8 cellular contexts compared by ENCODE assay signal in genomic region chr21:33894736-33895288, GRCh38. TPM values are rescaled to one million over a fixed set of nuclear protein-coding genes. Genes with fewer than 3 reads are reported as not detected.
DNase-seq lines count a peak whose midpoint lies in the region; ATAC-seq and TF ChIP-seq lines count a peak whose summit lies in the region.

No MANE protein-coding gene starts in this region.

- H3K27me3 Mint-ChIP-seq in Caco-2 (ENCODE audit: insufficient read depth, unreplicated experiment) = no peaks in the 10 kb centered on the region
- peaks cover 9 to 13% of the 10 kb centered on the region in 2 donors for H3K27me3 Mint-ChIP-seq in natural killer cell treated with Interleukin-12 subunit alpha and Interleukin-12 subunit beta and Interleukin-15 and Interleukin-18, amount 100 ng/mL, for 72 hours

- H2AFZ ChIP-seq in PC-9 = no peak overlapping the region

- no peak overlapping the region for H3K27ac ChIP-seq in HUES6 (ENCODE audit: low read depth, low read length)
- H3K27ac ChIP-seq in PC-9 = no peak overlapping the region

- no peaks in the 10 kb centered on the region for H3K9me2 ChIP-seq in PC-9 (ENCODE audit: insufficient read depth)

- BruUV-seq in Caco-2 (replicated peaks; lab: Mats Ljungman, UMichigan) (no TSS peak), PC-9 (replicated peaks; lab: Mats Ljungman, UMichigan) (no TSS peak)

- H3K4me1 ChIP-seq in Caco-2 (no peaks in the 10 kb centered on the region), HUES6 (ENCODE audit: control insufficient read depth, insufficient read depth, low read length) (peaks cover 17% of the 10 kb centered on the region), PC-9 (replicated peaks; ENCODE audit: insufficient read depth) (0 out of 2 replicates have a peak, but pooled peaks cover 7% of the 10 kb centered on the region)

- CTCF ChIA-PET in Caco-2 (lab: Charles Lee) (interaction anchor here (0.6 to 0.9 kb wide), 6 partner anchors 66 to 439 kb away, joined by 3 to 6 read pairs (median 3); no protein-coding TSS in a partner anchor), PC-9 (lab: Charles Lee) (interaction anchor here (0.6 kb wide), 1 partner anchor 209 kb away, joined by 5 read pairs; no protein-coding TSS in a partner anchor)

- H3K4me2 ChIP-seq in PC-9 = peak overlapping the region; percentile 74

- peaks cover 9% of the 10 kb centered on the region for H3K36me3 Mint-ChIP-seq in Caco-2 (ENCODE audit: insufficient read depth, unreplicated experiment)
- no peaks in the 10 kb centered on the region for H3K36me3 Mint-ChIP-seq in natural killer cell treated with Interleukin-12 subunit alpha and Interleukin-12 subunit beta and Interleukin-15 and Interleukin-18, amount 100 ng/mL, for 72 hours
- H3K36me3 Mint-ChIP-seq in stimulated activated effector memory CD8-positive, alpha-beta T cell treated with anti-CD3 and anti-CD28 coated beads, Interleukin-12 subunit alpha, Interleukin-12 subunit beta, amount 100 ng/mL, for 72 hours = no peaks in the 10 kb centered on the region

- H3K27me3 ChIP-seq in Caco-2 (replicated peaks; ENCODE audit: control insufficient read depth, insufficient read depth, low read length) (no peaks in the 10 kb centered on the region), HUES6 (ENCODE audit: control insufficient read depth, insufficient read depth, low read length) (no peaks in the 10 kb centered on the region), PC-9 (ENCODE audit: insufficient read depth, low read depth) (no peaks in the 10 kb centered on the region)

- peak; percentile 83 to 87 for DNase-seq in Caco-2
- peak in 1 of 2 experiments; percentile 66 for DNase-seq in PC-9
- DNase-seq in activated T-cell treated with anti-CD3 and anti-CD28 coated beads, Interleukin-2, amount 50 U/mL, for 48 hours = peak; percentile 74 to 80
- DNase-seq in fibroblast of peridontal ligament (ENCODE audit: extremely low read depth) = peak; percentile 88
- DNase-seq in natural killer cell treated with Interleukin-12 subunit alpha and Interleukin-12 subunit beta and Interleukin-15 and Interleukin-18, amount 100 ng/mL, for 72 hours (ENCODE audit: low spot score) = no peak
- DNase-seq in stimulated activated effector memory CD8-positive, alpha-beta T cell treated with anti-CD3 and anti-CD28 coated beads, Interleukin-12 subunit alpha, Interleukin-12 subunit beta, amount 100 ng/mL, for 72 hours (ENCODE audit: low spot score in 2 of 2) = peak in 1 of 2 donors; percentile 57

- intact Hi-C loops in Caco-2 (cut with micrococcal nuclease; ENCODE audit: unreplicated experiment) = loop anchor here (2.0 to 5.0 kb wide), 2 partner anchors 73 to 290 kb away; no protein-coding TSS in a partner anchor
- intact Hi-C loops in PC-9 (cut with micrococcal nuclease; ENCODE audit: unreplicated experiment) = loop anchor here (5.0 to 10.0 kb wide), 3 partner anchors 250 to 1060 kb away; partner anchors contain the start of genes CRYZL1 and ITSN1

- no peaks in the 10 kb centered on the region for H3K9me3 Mint-ChIP-seq in Caco-2 (ENCODE audit: unreplicated experiment)
- H3K9me3 Mint-ChIP-seq in natural killer cell treated with Interleukin-12 subunit alpha and Interleukin-12 subunit beta and Interleukin-15 and Interleukin-18, amount 100 ng/mL, for 72 hours = no peaks in the 10 kb centered on the region
- no peaks in the 10 kb centered on the region for H3K9me3 Mint-ChIP-seq in stimulated activated effector memory CD8-positive, alpha-beta T cell treated with anti-CD3 and anti-CD28 coated beads, Interleukin-12 subunit alpha, Interleukin-12 subunit beta, amount 100 ng/mL, for 72 hours

- 0 out of 2 replicates have a peak, but pooled peaks cover 4% of the 10 kb centered on the region for H3F3A ChIP-seq in PC-9 (ENCODE audit: insufficient read depth, low read depth)

- H3K4me3 ChIP-seq in Caco-2 (ENCODE audit: low read depth, low read length) (no peak overlapping the region), HUES6 (ENCODE audit: low read depth, low read length) (peak overlapping the region; percentile 47), PC-9 (no peak overlapping the region)

- H3K79me2 ChIP-seq in PC-9 (ENCODE audit: low read depth) = no peaks in the 10 kb centered on the region

- peaks cover 11% of the 10 kb centered on the region for H3K4me1 Mint-ChIP-seq in Caco-2 (ENCODE audit: low read depth, unreplicated experiment)
- peaks cover 11 to 12% of the 10 kb centered on the region in 2 donors for H3K4me1 Mint-ChIP-seq in natural killer cell treated with Interleukin-12 subunit alpha and Interleukin-12 subunit beta and Interleukin-15 and Interleukin-18, amount 100 ng/mL, for 72 hours (ENCODE audit: low read depth in 2 of 2)
- H3K4me1 Mint-ChIP-seq in stimulated activated effector memory CD8-positive, alpha-beta T cell treated with anti-CD3 and anti-CD28 coated beads, Interleukin-12 subunit alpha, Interleukin-12 subunit beta, amount 100 ng/mL, for 72 hours = peaks cover 10% of the 10 kb centered on the region

- peak overlapping the region; percentile 36 for H3K9ac ChIP-seq in HUES6 (ENCODE audit: low read length)

- H3K9me3 ChIP-seq in Caco-2 (no peaks in the 10 kb centered on the region), HUES6 (ENCODE audit: control insufficient read depth, insufficient read depth, low read depth, low read length) (no peaks in the 10 kb centered on the region), PC-9 (ENCODE audit: insufficient read depth, low read depth) (no peaks in the 10 kb centered on the region)

- H3K36me3 ChIP-seq in Caco-2 (ENCODE audit: control insufficient read depth, insufficient read depth, low read length) (no peaks in the 10 kb centered on the region), HUES6 (ENCODE audit: control insufficient read depth, insufficient read depth, low read length) (no peaks in the 10 kb centered on the region), PC-9 (ENCODE audit: low read depth) (no peaks in the 10 kb centered on the region)

- peak overlapping the region; percentile 58 for H3K27ac Mint-ChIP-seq in Caco-2 (ENCODE audit: unreplicated experiment)
- no peak overlapping the region for H3K27ac Mint-ChIP-seq in natural killer cell treated with Interleukin-12 subunit alpha and Interleukin-12 subunit beta and Interleukin-15 and Interleukin-18, amount 100 ng/mL, for 72 hours
- H3K27ac Mint-ChIP-seq in stimulated activated effector memory CD8-positive, alpha-beta T cell treated with anti-CD3 and anti-CD28 coated beads, Interleukin-12 subunit alpha, Interleukin-12 subunit beta, amount 100 ng/mL, for 72 hours = peak overlapping the region; percentile 16

- POLR2A ChIA-PET in Caco-2 (lab: Charles Lee) = no interaction called here
- POLR2A ChIA-PET in PC-9 (lab: Charles Lee; ENCODE audit: unreplicated experiment) = no interaction called here

- no peaks in the 10 kb centered on the region for H4K20me1 ChIP-seq in PC-9 (ENCODE audit: insufficient read depth)

- TF ChIP-seq CTCF in Caco-2 (IDR thresholded peaks at IDR 0.05; ENCODE audit: insufficient read depth in 1 of 2, low read depth in 1 of 2, low read length in 1 of 2, severe bottlenecking in 1 of 2, unreplicated experiment in 1 of 2) (peak; percentile 54 to 84), PC-9 (conservative IDR thresholded peaks at IDR 0.05) (peak; percentile 63)

- H3K4me3 Mint-ChIP-seq in Caco-2 (ENCODE audit: unreplicated experiment) = peak overlapping the region; percentile 58
- H3K4me3 Mint-ChIP-seq in natural killer cell treated with Interleukin-12 subunit alpha and Interleukin-12 subunit beta and Interleukin-15 and Interleukin-18, amount 100 ng/mL, for 72 hours = peak overlapping the region; percentile 55
- peak overlapping the region; percentile 45 for H3K4me3 Mint-ChIP-seq in stimulated activated effector memory CD8-positive, alpha-beta T cell treated with anti-CD3 and anti-CD28 coated beads, Interleukin-12 subunit alpha, Interleukin-12 subunit beta, amount 100 ng/mL, for 72 hours

- peak; percentile 28 to 65 for ATAC-seq in natural killer cell treated with Interleukin-12 subunit alpha and Interleukin-12 subunit beta and Interleukin-15 and Interleukin-18, amount 100 ng/mL, for 72 hours
- ATAC-seq in stimulated activated effector memory CD8-positive, alpha-beta T cell treated with anti-CD3 and anti-CD28 coated beads, Interleukin-12 subunit alpha, Interleukin-12 subunit beta, amount 100 ng/mL, for 72 hours = peak; percentile 84
- no peak for ATAC-seq in GM19463 (IDR thresholded peaks at IDR 0.05; ENCODE audit: unreplicated experiment)

RNA-seq across cellular contexts. Expression of gene ATP5PO, which starts 20.8 kb away (rescaled TPM):
- 232 and 247 TPM in 2 replicates for total RNA-seq in Caco-2 (2022)
- total RNA-seq in PC-9 (2021) = 134 and 136 TPM in 2 replicates
- 100 to 1,000 TPM; 123 to 142 TPM for total RNA-seq in natural killer cell treated with Interleukin-12 subunit alpha and Interleukin-12 subunit beta and Interleukin-15 and Interleukin-18, amount 100 ng/mL, for 72 hours

Comparison
In these comparisons a context has a peak if more than half of its experiments do, and no peak if none do; other contexts are left out.
1. H3K27ac Mint-ChIP-seq: peak in Caco-2 (single experiment) and stimulated activated effector memory CD8-positive, alpha-beta T cell treated with anti-CD3 and anti-CD28 coated beads, Interleukin-12 subunit alpha, Interleukin-12 subunit beta, amount 100 ng/mL, for 72 hours (single experiment); none in natural killer cell treated with Interleukin-12 subunit alpha and Interleukin-12 subunit beta and Interleukin-15 and Interleukin-18, amount 100 ng/mL, for 72 hours (0 of 2).
2. Peak in every context shown above with its lines, with median percentiles within 50 percentile points of each other: H3K4me3 Mint-ChIP-seq.